Comparison of ENCODE assay signal across 28 cellular contexts in genomic region chr1:64348887-64349648, GRCh38.
"Had no signal": no experiment of that assay in that cellular context is flagged by ENCODE, and none has a peak within 500 bp of the region (broad histone marks: within the 10 kb centered on the region; RNA-seq: fewer than 3 reads in every experiment).

No MANE protein-coding gene starts in this region.

- ATAC-seq: activated CD4-positive, CD25-positive, alpha-beta regulatory T cell treated with anti-CD3 and anti-CD28 coated beads, Interleukin-2, amount 50 U/mL, for 24 hours; activated CD8-positive, alpha-beta memory T cell treated with anti-CD3 and anti-CD28 coated beads, Interleukin-2, amount 10 ng/mL, durations not matched to agents 7 days and 5 days; activated CD8-positive, alpha-beta T cell treated with anti-CD3 and anti-CD28 coated beads, Interleukin-2, amount 10 ng/mL, durations not matched to agents 7 days and 5 days; effector memory CD8-positive, alpha-beta T cell; gastroesophageal sphincter; left colon; pancreas; stimulated activated memory B cell treated with anti-CD40 and anti-IgM and Interleukin-4, amounts not matched to agents 10 μg/mL and 1 μg/mL and 100 μg/mL, for 72 hours; T-helper 17 cell had no signal

- H3K36me3 ChIP-seq: brain microvascular endothelial cell, gastroesophageal sphincter, pancreas, prostate gland, sigmoid colon, suprapubic skin, tibial artery, uterus, WERI-Rb-1 had no signal

- H3K4me3 ChIP-seq: gastroesophageal sphincter, pancreas, prostate gland, sigmoid colon, suprapubic skin, tibial artery, uterus had no signal

- H3K27me3 ChIP-seq: brain microvascular endothelial cell, gastroesophageal sphincter, pancreas, sigmoid colon, suprapubic skin, tibial artery, uterus had no signal

- H3K4me1 ChIP-seq: gastroesophageal sphincter, pancreas, prostate gland, sigmoid colon, tibial artery, uterus had no signal

- H3K27ac ChIP-seq: brain microvascular endothelial cell, gastroesophageal sphincter, pancreas, prostate gland, sigmoid colon, suprapubic skin, tibial artery, uterus, WERI-Rb-1 had no signal

- DNase-seq: activated CD4-positive, alpha-beta T cell treated with anti-CD3 and anti-CD28 coated beads, Interleukin-2, amount 10 ng/mL, durations not matched to agents 7 days and 5 days; activated CD8-positive, alpha-beta memory T cell treated with anti-CD3 and anti-CD28 coated beads, Interleukin-2, amount 10 ng/mL, durations not matched to agents 7 days and 5 days; activated CD8-positive, alpha-beta T cell treated with anti-CD3 and anti-CD28 coated beads, Interleukin-2, amount 10 ng/mL, durations not matched to agents 7 days and 5 days; activated effector memory CD4-positive, alpha-beta T cell treated with Interleukin-2 at 50 U/mL for 16 hours; activated naive CD4-positive, alpha-beta T cell treated with Interleukin-2 at 50 U/mL for 16 hours; activated naive CD8-positive, alpha-beta T cell treated with anti-CD3 and anti-CD28 coated beads, Interleukin-2, amount 10 ng/mL, durations not matched to agents 7 days and 5 days; activated T-cell treated with anti-CD3 and anti-CD28 coated beads for 4 hours; amniotic stem cell; brain microvascular endothelial cell; cortex of kidney; effector memory CD8-positive, alpha-beta T cell; hippocampal formation; left colon; nephron progenitor cell; pancreas; sigmoid colon; small intestine; stimulated activated CD4-positive, alpha-beta T cell treated with anti-CD3 and anti-CD28 coated beads, Interleukin-4, amount 100 ng/mL, for 24 hours; T-helper 17 cell; T1000; tibial artery; uterus; WERI-Rb-1 had no signal

- H3K4me3 Mint-ChIP-seq: activated CD4-positive, alpha-beta T cell treated with anti-CD3 and anti-CD28 coated beads, Interleukin-2, amount 10 ng/mL, durations not matched to agents 7 days and 5 days; activated CD8-positive, alpha-beta memory T cell treated with anti-CD3 and anti-CD28 coated beads, Interleukin-2, amount 10 ng/mL, durations not matched to agents 7 days and 5 days; activated CD8-positive, alpha-beta T cell treated with anti-CD3 and anti-CD28 coated beads, Interleukin-2, amount 10 ng/mL, durations not matched to agents 7 days and 5 days; activated naive CD8-positive, alpha-beta T cell treated with anti-CD3 and anti-CD28 coated beads, Interleukin-2, amount 10 ng/mL, durations not matched to agents 7 days and 5 days; effector memory CD8-positive, alpha-beta T cell; nephron progenitor cell; stimulated activated memory B cell treated with anti-CD40 and anti-IgM and Interleukin-4, amounts not matched to agents 10 μg/mL and 1 μg/mL and 100 μg/mL, for 72 hours; T-helper 17 cell had no signal

- H3K27me3 Mint-ChIP-seq: activated CD4-positive, alpha-beta T cell treated with anti-CD3 and anti-CD28 coated beads, Interleukin-2, amount 10 ng/mL, durations not matched to agents 7 days and 5 days; activated naive CD8-positive, alpha-beta T cell treated with anti-CD3 and anti-CD28 coated beads, Interleukin-2, amount 10 ng/mL, durations not matched to agents 7 days and 5 days had no signal

- H3K9me3 ChIP-seq: gastroesophageal sphincter, pancreas, prostate gland, sigmoid colon, suprapubic skin, tibial artery, uterus had no signal

- H3K27ac Mint-ChIP-seq: activated CD4-positive, alpha-beta T cell treated with anti-CD3 and anti-CD28 coated beads, Interleukin-2, amount 10 ng/mL, durations not matched to agents 7 days and 5 days; activated CD8-positive, alpha-beta memory T cell treated with anti-CD3 and anti-CD28 coated beads, Interleukin-2, amount 10 ng/mL, durations not matched to agents 7 days and 5 days; activated CD8-positive, alpha-beta T cell treated with anti-CD3 and anti-CD28 coated beads, Interleukin-2, amount 10 ng/mL, durations not matched to agents 7 days and 5 days; activated naive CD8-positive, alpha-beta T cell treated with anti-CD3 and anti-CD28 coated beads, Interleukin-2, amount 10 ng/mL, durations not matched to agents 7 days and 5 days; effector memory CD8-positive, alpha-beta T cell; stimulated activated memory B cell treated with anti-CD40 and anti-IgM and Interleukin-4, amounts not matched to agents 10 μg/mL and 1 μg/mL and 100 μg/mL, for 72 hours; T-helper 17 cell had no signal

- H3K9me3 Mint-ChIP-seq: activated CD4-positive, alpha-beta T cell treated with anti-CD3 and anti-CD28 coated beads, Interleukin-2, amount 10 ng/mL, durations not matched to agents 7 days and 5 days; activated naive CD8-positive, alpha-beta T cell treated with anti-CD3 and anti-CD28 coated beads, Interleukin-2, amount 10 ng/mL, durations not matched to agents 7 days and 5 days; effector memory CD8-positive, alpha-beta T cell; nephron progenitor cell; stimulated activated memory B cell treated with anti-CD40 and anti-IgM and Interleukin-4, amounts not matched to agents 10 μg/mL and 1 μg/mL and 100 μg/mL, for 72 hours had no signal

- H3K4me1 Mint-ChIP-seq: activated CD4-positive, alpha-beta T cell treated with anti-CD3 and anti-CD28 coated beads, Interleukin-2, amount 10 ng/mL, durations not matched to agents 7 days and 5 days; activated CD8-positive, alpha-beta memory T cell treated with anti-CD3 and anti-CD28 coated beads, Interleukin-2, amount 10 ng/mL, durations not matched to agents 7 days and 5 days; activated naive CD8-positive, alpha-beta T cell treated with anti-CD3 and anti-CD28 coated beads, Interleukin-2, amount 10 ng/mL, durations not matched to agents 7 days and 5 days; stimulated activated memory B cell treated with anti-CD40 and anti-IgM and Interleukin-4, amounts not matched to agents 10 μg/mL and 1 μg/mL and 100 μg/mL, for 72 hours; T-helper 17 cell had no signal

- H3K36me3 Mint-ChIP-seq: activated CD8-positive, alpha-beta memory T cell treated with anti-CD3 and anti-CD28 coated beads, Interleukin-2, amount 10 ng/mL, durations not matched to agents 7 days and 5 days; activated naive CD8-positive, alpha-beta T cell treated with anti-CD3 and anti-CD28 coated beads, Interleukin-2, amount 10 ng/mL, durations not matched to agents 7 days and 5 days; stimulated activated memory B cell treated with anti-CD40 and anti-IgM and Interleukin-4, amounts not matched to agents 10 μg/mL and 1 μg/mL and 100 μg/mL, for 72 hours had no signal
